Comparison of ENCODE assay signal across 10 cellular contexts in the genomic region with DNA sequence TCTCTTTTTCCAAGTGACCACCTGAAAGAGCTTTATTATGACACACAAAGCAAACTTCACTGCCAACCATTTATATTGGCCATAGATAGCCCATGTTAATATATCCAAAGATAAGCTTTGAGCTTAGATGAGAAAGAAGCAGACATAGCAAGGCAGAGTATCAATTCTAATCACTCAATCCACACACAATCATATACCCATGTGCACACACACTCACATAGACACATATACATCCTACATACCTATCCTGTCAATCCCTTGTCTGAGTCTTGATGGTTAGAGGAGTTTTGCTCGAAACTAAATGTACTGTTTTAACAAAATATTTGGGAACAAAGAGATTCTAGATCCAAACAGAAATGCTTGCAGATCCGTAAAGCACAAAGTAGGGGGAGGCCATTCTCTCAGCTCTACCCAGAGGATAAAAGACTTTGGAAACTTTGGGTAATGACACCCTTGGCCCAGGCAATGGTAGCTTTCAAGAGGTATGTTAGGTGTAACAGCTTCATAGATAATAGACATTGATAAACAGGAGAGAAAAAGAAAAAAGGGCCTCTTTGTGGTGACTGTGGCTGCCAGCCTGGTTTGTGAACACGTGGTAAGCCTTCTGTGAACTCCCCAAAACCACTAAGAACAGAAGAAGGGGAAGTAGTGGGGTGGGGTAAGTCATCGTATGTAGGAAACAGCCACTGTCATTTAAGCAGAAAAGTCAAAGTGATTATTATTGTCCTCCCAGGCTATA.
DNase-seq lines count a peak whose midpoint lies in the region; ATAC-seq and TF ChIP-seq lines count a peak whose summit lies in the region.
"Had no signal": no experiment of that assay in that cellular context is flagged by ENCODE, and none has a peak within 500 bp of the region (broad histone marks: within the 10 kb centered on the region; RNA-seq: fewer than 3 reads in every experiment).

No MANE protein-coding gene starts in this region.

- H3K27ac ChIP-seq in esophagus squamous epithelium: no peak overlapping the region
- H3K27ac ChIP-seq: body of pancreas had no signal

- H3K36me3 ChIP-seq in esophagus squamous epithelium: no peaks in the 10 kb centered on the region

- ATAC-seq in GM18858 (IDR thresholded peaks at IDR 0.05; ENCODE audit: unreplicated experiment): peak; percentile 98
- ATAC-seq in HG02870 (IDR thresholded peaks at IDR 0.05; ENCODE audit: unreplicated experiment): peak; percentile 99
- ATAC-seq: body of pancreas, HCT116 had no signal

- H3K4me1 ChIP-seq in esophagus squamous epithelium: no peaks in the 10 kb centered on the region
- H3K4me1 ChIP-seq: body of pancreas had no signal

- DNase-seq in SIG-M5 treated with dmso at 0.1 percent for 504 hours (lab: John Stamatoyannopoulos, UW; ENCODE audit: unreplicated experiment) (peak; percentile 79), amniotic stem cell (lab: John Stamatoyannopoulos, UW) (no peak), esophagus squamous epithelium (lab: John Stamatoyannopoulos, UW) (no peak), HPDE6-E6E7 (ENCODE audit: extremely low spot score) (no peak), inferior parietal cortex (ENCODE audit: extremely low spot score) (no peak)
- DNase-seq in central memory CD4-positive, alpha-beta T cell: peak; percentile 65

- intact Hi-C loops in esophagus squamous epithelium (cut with DNase I): no loop called here

- no peak for TF ChIP-seq POLR2A in esophagus squamous epithelium (IDR thresholded peaks at IDR 0.05)

- no peaks in the 10 kb centered on the region for H3K9me3 ChIP-seq in esophagus squamous epithelium
- H3K9me3 ChIP-seq: body of pancreas had no signal

- TF ChIP-seq CTCF in esophagus squamous epithelium (IDR thresholded peaks at IDR 0.05): no peak

- no peak overlapping the region for H3K4me3 ChIP-seq in esophagus squamous epithelium
- H3K4me3 ChIP-seq: body of pancreas had no signal

- WGBS in esophagus squamous epithelium, 2 donors: 28 to 41% methylated on average over 4 of the region's 4 CpGs

- no peaks in the 10 kb centered on the region for H3K27me3 ChIP-seq in esophagus squamous epithelium
- H3K27me3 ChIP-seq: body of pancreas had no signal

Comparison
In these comparisons a context has a peak if more than half of its experiments do, and no peak if none do; other contexts are left out.
1. DNase-seq: peak in SIG-M5 treated with dmso at 0.1 percent for 504 hours (single experiment) and central memory CD4-positive, alpha-beta T cell (single experiment); none in amniotic stem cell (single experiment), esophagus squamous epithelium (single experiment), HPDE6-E6E7 (single experiment) and inferior parietal cortex (single experiment).